ENCODE assay signal across 20 cellular contexts in the genomic region with DNA sequence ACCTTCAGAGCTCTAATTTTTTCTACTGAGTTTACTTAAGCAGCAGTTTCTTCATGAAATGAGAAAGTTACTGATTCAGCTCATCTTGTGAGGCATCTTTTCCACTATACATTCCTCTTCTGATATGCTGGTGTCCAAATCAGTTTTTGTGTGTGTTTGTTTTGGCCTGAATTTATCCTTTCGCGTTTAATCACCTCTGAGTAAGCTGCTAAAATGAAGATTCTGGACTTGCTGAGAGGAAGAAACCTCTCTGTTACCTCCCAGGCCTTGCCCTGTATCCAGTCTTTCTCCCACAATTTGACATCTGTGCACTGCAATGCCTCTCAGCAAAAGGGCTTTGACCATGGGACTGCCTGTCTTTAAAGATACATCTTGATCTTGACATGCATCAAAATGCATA.
DNase-seq lines count a peak whose midpoint lies in the region; ATAC-seq and TF ChIP-seq lines count a peak whose summit lies in the region.
"Had no signal": no experiment of that assay in that cellular context is flagged by ENCODE, and none has a peak within 500 bp of the region (broad histone marks: within the 10 kb centered on the region; RNA-seq: fewer than 3 reads in every experiment).

No MANE protein-coding gene starts in this region.

- H3K4me1 ChIP-seq in adipocyte (ENCODE audit: control insufficient read depth, insufficient read depth, low read length) (peaks cover 5% of the 10 kb centered on the region), parathyroid adenoma (peaks cover 10% of the 10 kb centered on the region)
- H3K4me1 ChIP-seq: BE2C had no signal

- ATAC-seq in GM21723 (IDR thresholded peaks at IDR 0.05; ENCODE audit: unreplicated experiment), result no peak
- ATAC-seq: GM12878 had no signal

- no peak overlapping the region for H3K9ac ChIP-seq in adipocyte (ENCODE audit: low read length)
- no peak overlapping the region for H3K9ac ChIP-seq in parathyroid adenoma

- TF ChIP-seq CTCF in choroid plexus epithelial cell (conservative IDR thresholded peaks at IDR 0.05; ENCODE audit: low read depth, low read length) (no peak), parathyroid adenoma (IDR thresholded peaks at IDR 0.05) (no peak)

- no peak overlapping the region for H3K4me2 ChIP-seq in parathyroid adenoma (ENCODE audit: low read length)

- H3K27me3 ChIP-seq in adipocyte (replicated peaks; ENCODE audit: control insufficient read depth, insufficient read depth, low read length) (no peaks in the 10 kb centered on the region), parathyroid adenoma (ENCODE audit: control insufficient read depth, insufficient read depth, low read length) (no peaks in the 10 kb centered on the region)
- H3K27me3 ChIP-seq: BE2C had no signal

- DNase-seq in adipocyte (ENCODE audit: low read depth) (peak; percentile 21), choroid plexus epithelial cell (ENCODE audit: low read depth) (peak; percentile 43), iris pigment epithelial cell (ENCODE audit: low read depth) (peak; percentile 3), NOMO-1 treated with DMSO at 0.1 percent for 48 hours (lab: John Stamatoyannopoulos, UW; ENCODE audit: unreplicated experiment) (no peak), HuH-7 (ENCODE audit: low spot score) (no peak), OCI-M1 (lab: John Stamatoyannopoulos, UW) (no peak)
- DNase-seq: ACHN; BE2C; C1 segment of cervical spinal cord; CD4-positive, CD25-positive, alpha-beta regulatory T cell; CD8-positive, alpha-beta memory T cell; COR-L47; DMS 273 treated with DMSO at 0.1 percent for 48 hours; DMS53; DND-41; EL; H9 had no signal

- H2AFZ ChIP-seq in parathyroid adenoma, result peak overlapping the region; percentile 4

- no peaks in the 10 kb centered on the region for H3K36me3 ChIP-seq in adipocyte (ENCODE audit: control insufficient read depth, insufficient read depth, low read length, severe bottlenecking)
- H3K36me3 ChIP-seq in parathyroid adenoma (ENCODE audit: control insufficient read depth, insufficient read depth, low read length), result no peaks in the 10 kb centered on the region
- H3K36me3 ChIP-seq: BE2C had no signal

- H3K79me2 ChIP-seq in parathyroid adenoma, result no peaks in the 10 kb centered on the region

- H3K9me3 ChIP-seq in adipocyte (ENCODE audit: control insufficient read depth, low read length) (peaks cover 11% of the 10 kb centered on the region), parathyroid adenoma (ENCODE audit: control insufficient read depth, low read length) (no peaks in the 10 kb centered on the region)
- H3K9me3 ChIP-seq: BE2C had no signal

- H3K4me3 ChIP-seq in adipocyte (ENCODE audit: low read length) (no peak overlapping the region), choroid plexus epithelial cell (ENCODE audit: low read depth, low read length) (no peak overlapping the region), parathyroid adenoma (ENCODE audit: low read depth, low read length) (no peak overlapping the region)
- H3K4me3 ChIP-seq: GM12878 had no signal

- peak overlapping the region; percentile 1 for H3K27ac ChIP-seq in parathyroid adenoma

Comparison
In these comparisons a context has a peak if more than half of its experiments do, and no peak if none do; other contexts are left out.
1. DNase-seq: peak in adipocyte (single experiment), choroid plexus epithelial cell (single experiment) and iris pigment epithelial cell (single experiment); none in NOMO-1 treated with DMSO at 0.1 percent for 48 hours (single experiment), HuH-7 (single experiment) and OCI-M1 (single experiment).